ENCODE assay signal across 8 cellular contexts in the genomic region with DNA sequence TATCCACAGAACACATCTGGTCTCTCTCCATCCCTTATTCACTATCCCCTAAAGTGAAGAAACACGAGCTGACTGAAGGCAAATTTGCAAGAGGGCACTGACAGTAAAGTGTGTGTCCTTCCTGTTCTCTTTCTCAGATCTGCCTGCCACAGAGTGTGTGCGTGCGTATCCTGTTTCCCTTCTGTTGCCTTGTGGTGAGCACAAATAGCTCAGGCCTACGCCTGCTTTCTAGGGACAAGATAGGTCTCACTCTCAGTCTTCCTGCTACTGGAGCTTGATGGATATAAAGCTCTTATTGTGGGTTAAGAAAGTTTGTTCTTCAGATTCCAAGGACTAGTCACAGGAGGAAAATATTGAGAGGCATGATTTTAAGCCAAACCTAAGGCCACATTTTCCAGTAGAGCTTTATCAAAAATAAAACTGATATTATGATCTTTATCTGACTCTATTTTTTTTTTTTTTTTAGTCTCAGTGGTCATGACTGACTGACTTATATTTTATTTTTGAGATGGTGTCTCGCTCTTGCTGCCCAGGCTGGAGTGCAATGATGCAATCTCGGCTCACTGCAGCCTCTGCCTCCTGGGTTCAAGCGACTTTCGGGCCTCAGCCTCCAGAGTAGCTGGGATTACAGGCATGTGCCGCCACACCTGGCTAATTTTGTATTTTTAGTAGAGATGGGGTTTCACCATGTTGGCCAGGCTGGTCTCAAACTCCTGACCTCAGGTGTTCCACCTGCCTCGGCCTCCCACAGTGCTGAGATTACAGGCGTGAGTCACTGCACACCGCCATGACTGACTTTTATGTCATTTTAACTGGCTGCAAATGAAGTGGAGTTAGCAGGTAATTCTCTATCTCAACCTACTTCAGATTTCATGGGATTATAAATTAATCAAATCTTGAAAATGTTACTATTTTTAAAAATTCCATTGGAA.
DNase-seq lines count a peak whose midpoint lies in the region; ATAC-seq, FAIRE-seq and TF ChIP-seq lines count a peak whose summit lies in the region.

No MANE protein-coding gene starts in this region.

- no peaks in the 10 kb centered on the region for H3K36me3 ChIP-seq in kidney (ENCODE audit: control insufficient read depth in 1 of 2, insufficient read depth in 2 of 2, low read length in 2 of 2)

- intact Hi-C loops in kidney (cut with DNase I), result no loop called here
- intact Hi-C loops in cardiac septum (cut with DNase I), result no loop called here

- no peak for TF ChIP-seq CTCF in GM12865 (IDR thresholded peaks at IDR 0.05; ENCODE audit: insufficient read depth, low read depth, low read length, missing control alignments)
- TF ChIP-seq CTCF in epithelial cell of esophagus (IDR thresholded peaks at IDR 0.05; ENCODE audit: insufficient read depth, low read depth, low read length, missing control alignments), result peak; percentile 4
- no peak for TF ChIP-seq CTCF in kidney (IDR thresholded peaks at IDR 0.05; ENCODE audit: borderline replicate concordance, extremely low read depth, insufficient read depth)

- H3K9me3 ChIP-seq in kidney (ENCODE audit: control insufficient read depth in 1 of 2, low read length in 2 of 2), result no peaks in the 10 kb centered on the region

- no peak overlapping the region for H3K27ac ChIP-seq in kidney (ENCODE audit: low read depth in 2 of 2, low read length in 2 of 2)

- peak; percentile 94 for DNase-seq in GM12865 (ENCODE audit: low read depth)
- DNase-seq in epithelial cell of esophagus (ENCODE audit: low read depth), result peak; percentile 66
- DNase-seq in stimulated activated CD4-positive, alpha-beta T cell treated with anti-CD3 and anti-CD28 coated beads, Interleukin-15, amount 100 ng/mL, for 24 hours, result peak; percentile 57
- no peak for DNase-seq in kidney
- DNase-seq in cardiac septum (ENCODE audit: low spot score), result no peak

- H3K9ac ChIP-seq in kidney (ENCODE audit: low read length in 2 of 2), result no peak overlapping the region

- H3K4me3 ChIP-seq in GM12865 (ENCODE audit: low read depth, low read length), result peak overlapping the region; percentile 29
- no peak overlapping the region for H3K4me3 ChIP-seq in epithelial cell of esophagus (ENCODE audit: low read length)
- no peak overlapping the region for H3K4me3 ChIP-seq in kidney (ENCODE audit: low read length in 2 of 2)

- H3K4me1 ChIP-seq in kidney (ENCODE audit: control insufficient read depth in 1 of 2, insufficient read depth in 1 of 2, low read depth in 1 of 2, low read length in 2 of 2), result no peaks in the 10 kb centered on the region

- no peak for FAIRE-seq in kidney (lab: Jason Lieb, UNC)

- ATAC-seq in GM21447 (IDR thresholded peaks at IDR 0.05; ENCODE audit: unreplicated experiment) (peak; percentile 100), HG03575 (IDR thresholded peaks at IDR 0.05; ENCODE audit: extremely low read depth, insufficient number of reproducible peaks, low FRiP score, unreplicated experiment) (peak; percentile 97)
- ATAC-seq in activated CD4-positive, CD25-positive, alpha-beta regulatory T cell treated with anti-CD3 and anti-CD28 coated beads, Interleukin-2, amount 50 U/mL, for 24 hours, result peak; percentile 76 to 87

Comparison
In these comparisons a context has a peak if more than half of its experiments do, and no peak if none do; other contexts are left out.
1. DNase-seq: peak in GM12865 (single experiment), epithelial cell of esophagus (single experiment) and stimulated activated CD4-positive, alpha-beta T cell treated with anti-CD3 and anti-CD28 coated beads, Interleukin-15, amount 100 ng/mL, for 24 hours (single experiment); none in kidney (single experiment) and cardiac septum (single experiment).
2. Peak in every context shown above with its lines, with median percentiles within 50 percentile points of each other: ATAC-seq.